In the genomic region with DNA sequence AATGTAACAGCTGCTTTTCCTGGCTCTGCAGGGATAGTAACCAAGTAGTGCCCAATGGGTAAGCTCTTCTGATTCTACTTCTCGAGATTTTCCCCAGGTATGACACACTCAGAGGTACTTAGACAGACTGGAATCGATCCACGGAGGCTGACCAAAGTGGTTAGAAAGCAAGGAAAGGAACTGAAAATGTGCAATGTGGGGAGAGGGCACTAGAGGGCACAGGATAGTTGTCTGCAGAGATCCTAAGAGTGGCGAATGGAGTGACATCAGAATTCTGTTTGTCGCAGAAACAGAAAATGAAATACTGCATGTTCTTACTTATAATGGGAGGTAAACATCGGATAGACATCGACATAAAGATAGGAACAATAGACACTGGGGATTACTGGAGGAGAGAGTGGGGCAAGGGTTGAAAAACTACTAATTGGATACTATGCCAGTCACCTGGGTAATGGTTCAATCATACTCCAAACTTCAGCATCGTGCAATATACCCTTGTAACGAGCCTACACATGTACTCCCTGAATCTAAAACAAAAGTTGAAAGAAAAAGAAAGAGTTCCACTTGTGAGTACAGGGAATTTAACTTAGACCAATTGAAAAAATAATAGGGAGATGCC, we compare ENCODE assay signal across 8 cellular contexts. TPM values are rescaled to one million over a fixed set of nuclear protein-coding genes. Genes with fewer than 3 reads are reported as not detected.
DNase-seq lines count a peak whose midpoint lies in the region; ATAC-seq lines count a peak whose summit lies in the region.

No MANE protein-coding gene starts in this region.

- H3K9me3 Mint-ChIP-seq in activated CD4-positive, alpha-beta T cell treated with anti-CD3 and anti-CD28 coated beads, Interleukin-2, amount 10 ng/mL, durations not matched to agents 24 days and 14 days: no peaks in the 10 kb centered on the region

- no peaks in the 10 kb centered on the region for H3K36me3 Mint-ChIP-seq in activated CD4-positive, alpha-beta T cell treated with anti-CD3 and anti-CD28 coated beads, Interleukin-2, amount 10 ng/mL, durations not matched to agents 24 days and 14 days (ENCODE audit: low read depth)

- H3K4me1 Mint-ChIP-seq in activated CD4-positive, alpha-beta T cell treated with anti-CD3 and anti-CD28 coated beads, Interleukin-2, amount 10 ng/mL, durations not matched to agents 24 days and 14 days: peaks cover 3% of the 10 kb centered on the region

- H3K4me3 Mint-ChIP-seq in activated CD4-positive, alpha-beta T cell treated with anti-CD3 and anti-CD28 coated beads, Interleukin-2, amount 10 ng/mL, durations not matched to agents 24 days and 14 days: peak overlapping the region; percentile 13

- peak; percentile 69 for ATAC-seq in GM21723 (IDR thresholded peaks at IDR 0.05; ENCODE audit: unreplicated experiment)

- DNase-seq in activated CD4-positive, alpha-beta T cell treated with anti-CD3 and anti-CD28 coated beads, Interleukin-2, amount 10 ng/mL, durations not matched to agents 24 days and 14 days: peak; percentile 72
- no peak for DNase-seq in activated CD4-positive, alpha-beta T cell treated with anti-CD3 and anti-CD28 coated beads, Interleukin-2, amount 50 U/mL, for 1 hour
- DNase-seq in NCI-H146 (lab: John Stamatoyannopoulos, UW): peak; percentile 51
- DNase-seq in amygdala (lab: John Stamatoyannopoulos, UW): peak in 31 of 56 donors; percentile 1 to 75 (median 15)
- DNase-seq in left kidney (ENCODE audit: low read depth, low spot score): peak; percentile 41
- no peak for DNase-seq in HK-2 (ENCODE audit: unreplicated experiment)
- no peak for DNase-seq in NCI-H2196 (lab: John Stamatoyannopoulos, UW; ENCODE audit: unreplicated experiment)

- H3K27me3 Mint-ChIP-seq in activated CD4-positive, alpha-beta T cell treated with anti-CD3 and anti-CD28 coated beads, Interleukin-2, amount 10 ng/mL, durations not matched to agents 24 days and 14 days: no peaks in the 10 kb centered on the region

- no peak overlapping the region for H3K27ac Mint-ChIP-seq in activated CD4-positive, alpha-beta T cell treated with anti-CD3 and anti-CD28 coated beads, Interleukin-2, amount 10 ng/mL, durations not matched to agents 24 days and 14 days

- intact Hi-C loops in activated CD4-positive, alpha-beta T cell treated with anti-CD3 and anti-CD28 coated beads, Interleukin-2, amount 10 ng/mL, durations not matched to agents 24 days and 14 days (cut with micrococcal nuclease): loop anchor here (1.0 kb wide), 1 partner anchor 44 kb away; no protein-coding TSS in a partner anchor

RNA-seq across cellular contexts. Expression of a gene that starts 23.3 kb away (rescaled TPM):
- 0.49 and 0.78 TPM in 2 replicates for total RNA-seq in activated CD4-positive, alpha-beta T cell treated with anti-CD3 and anti-CD28 coated beads, Interleukin-2, amount 10 ng/mL, durations not matched to agents 24 days and 14 days

Comparison
In these comparisons a context has a peak if more than half of its experiments do, and no peak if none do; other contexts are left out.
1. DNase-seq: peak in activated CD4-positive, alpha-beta T cell treated with anti-CD3 and anti-CD28 coated beads, Interleukin-2, amount 10 ng/mL, durations not matched to agents 24 days and 14 days (single experiment), NCI-H146 (single experiment), amygdala (31 of 56) and left kidney (single experiment); none in activated CD4-positive, alpha-beta T cell treated with anti-CD3 and anti-CD28 coated beads, Interleukin-2, amount 50 U/mL, for 1 hour (single experiment), HK-2 (single experiment) and NCI-H2196 (single experiment).